Comparison of ENCODE assay signal across 12 cellular contexts in the genomic region with DNA sequence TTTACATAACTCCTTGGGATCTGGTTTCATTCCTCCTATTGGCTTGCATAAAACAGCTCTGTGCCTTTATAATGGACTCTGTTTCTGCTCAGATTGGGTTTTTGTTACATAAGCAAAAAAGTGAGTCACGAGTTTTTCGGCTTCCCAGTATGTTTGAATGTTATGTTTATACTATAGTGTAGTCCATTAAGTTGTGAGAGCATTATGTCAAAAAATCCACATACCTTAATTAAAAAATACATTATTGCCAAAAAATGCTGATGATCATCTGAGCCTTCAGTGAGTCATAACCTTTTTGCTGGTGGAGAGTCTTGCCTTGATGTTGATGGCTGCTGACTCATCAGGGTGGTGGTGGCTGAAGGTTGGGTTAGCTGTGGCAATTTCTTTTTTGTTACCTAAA.
DNase-seq lines count a peak whose midpoint lies in the region; ATAC-seq and TF ChIP-seq lines count a peak whose summit lies in the region.
"Had no signal": no experiment of that assay in that cellular context is flagged by ENCODE, and none has a peak within 500 bp of the region (broad histone marks: within the 10 kb centered on the region; RNA-seq: fewer than 3 reads in every experiment).

No MANE protein-coding gene starts in this region.

- TF ChIP-seq CTCF in AG09319 (IDR thresholded peaks at IDR 0.05; ENCODE audit: low read depth, low read length) (no peak), testis (IDR thresholded peaks at IDR 0.05) (no peak)

- H3K4me1 ChIP-seq in testis, result no peaks in the 10 kb centered on the region

- H3K27me3 ChIP-seq in testis, result no peaks in the 10 kb centered on the region

- ATAC-seq in HG02678 (IDR thresholded peaks at IDR 0.05; ENCODE audit: unreplicated experiment) (no peak), GM21619 (IDR thresholded peaks at IDR 0.05; ENCODE audit: unreplicated experiment) (no peak)

- H3K4me3 ChIP-seq in testis, result no peak overlapping the region
- H3K4me3 ChIP-seq: thoracic aorta had no signal

- intact Hi-C loops in testis (cut with DNase I; ENCODE audit: low total_unique reads), result no loop called here

- H3K36me3 ChIP-seq in testis (ENCODE audit: low read depth, missing control alignments), result no peaks in the 10 kb centered on the region
- H3K36me3 ChIP-seq: thoracic aorta had no signal

- no peak overlapping the region for H3K27ac ChIP-seq in testis
- H3K27ac ChIP-seq: thoracic aorta had no signal

- TF ChIP-seq POLR2A in testis (IDR thresholded peaks at IDR 0.05), result no peak

- 93 to 94% methylated on average over 2 of the region's 2 CpGs for WGBS in testis, 2 donors

- H3K9me3 ChIP-seq in testis, result no peaks in the 10 kb centered on the region
- H3K9me3 ChIP-seq: thoracic aorta had no signal

- DNase-seq in AG09319 (ENCODE audit: extremely low read depth, low read depth), result peak; percentile 72
- DNase-seq in HS-27A (ENCODE audit: low read depth), result peak; percentile 33
- peak; percentile 58 for DNase-seq in amniotic epithelial cell (ENCODE audit: low read depth)
- peak; percentile 14 for DNase-seq in iPS-NIHi11 (ENCODE audit: low spot score)
- DNase-seq in testis, result no peak
- no peak for DNase-seq in DMS53 treated with DMSO at 0.1 percent for 48 hours (lab: John Stamatoyannopoulos, UW; ENCODE audit: unreplicated experiment)
- DNase-seq: effector CD8-positive, alpha-beta T cell; NCI-H1092 treated with DMSO at 0.1 percent for 48 hours; stimulated activated CD4-positive, alpha-beta T cell treated with anti-CD3 and anti-CD28 coated beads, Interleukin-4, amount 100 ng/mL, for 4 hours had no signal

Comparison
In these comparisons a context has a peak if more than half of its experiments do, and no peak if none do; other contexts are left out.
1. DNase-seq: peak in AG09319 (single experiment), HS-27A (single experiment), amniotic epithelial cell (single experiment) and iPS-NIHi11 (single experiment); none in testis (single experiment) and DMS53 treated with DMSO at 0.1 percent for 48 hours (single experiment).